Comparison of ENCODE assay signal across 17 cellular contexts in the genomic region with DNA sequence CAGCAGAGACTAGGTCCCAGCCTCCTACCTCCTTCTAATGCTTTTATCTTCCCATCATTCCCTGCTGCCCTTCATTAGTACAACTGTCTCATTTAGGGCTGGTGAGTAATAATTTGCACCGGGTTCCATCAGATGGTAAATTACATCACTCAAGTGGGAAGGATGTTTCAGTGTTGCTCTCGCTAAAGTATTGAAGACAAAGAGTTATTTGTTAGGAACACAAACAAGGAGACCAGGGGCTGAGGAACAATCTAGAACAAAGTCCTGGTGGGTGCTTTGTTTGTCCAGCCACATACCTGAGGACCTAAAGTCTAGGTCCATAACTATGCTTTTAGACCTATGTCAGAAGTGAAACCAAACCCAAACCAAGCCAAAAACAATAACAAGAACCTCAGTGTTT. TPM values are rescaled to one million over a fixed set of nuclear protein-coding genes. Genes with fewer than 3 reads are reported as not detected.
DNase-seq lines count a peak whose midpoint lies in the region; ATAC-seq, FAIRE-seq and TF ChIP-seq lines count a peak whose summit lies in the region.
"Had no signal": no experiment of that assay in that cellular context is flagged by ENCODE, and none has a peak within 500 bp of the region (broad histone marks: within the 10 kb centered on the region; RNA-seq: fewer than 3 reads in every experiment).

No MANE protein-coding gene starts in this region.

- H3K4me3 ChIP-seq in HepG2 (replicated peaks in 1 of 3; ENCODE audit: insufficient read depth in 1 of 3, low read depth in 2 of 3, low read length in 3 of 3) (no peak overlapping the region), right lobe of liver (no peak overlapping the region), SU-DHL-6 (ENCODE audit: insufficient read depth, low read length, poor library complexity, severe bottlenecking) (no peak overlapping the region), fibroblast of lung (replicated peaks in 1 of 4; ENCODE audit: control extremely low read depth in 1 of 4, insufficient read depth in 1 of 4, low read depth in 3 of 4, low read length in 4 of 4) (no peak overlapping the region)
- no peak overlapping the region for H3K4me3 ChIP-seq in effector memory CD4-positive, alpha-beta T cell (ENCODE audit: insufficient read depth, low read depth, low read length, poor library complexity, severe bottlenecking)
- H3K4me3 ChIP-seq: GM23248 had no signal

- intact Hi-C loops in HepG2 (cut with micrococcal nuclease; ENCODE audit: unreplicated experiment): no loop called here
- intact Hi-C loops in right lobe of liver (cut with DNase I): no loop called here

- H3K36me3 ChIP-seq in HepG2 (replicated peaks in 1 of 2; ENCODE audit: control insufficient read depth in 1 of 2, insufficient read depth in 2 of 2, low read length in 2 of 2) (no peaks in the 10 kb centered on the region), right lobe of liver (no peaks in the 10 kb centered on the region), SU-DHL-6 (ENCODE audit: low read length) (no peaks in the 10 kb centered on the region), fibroblast of lung (ENCODE audit: control insufficient read depth, insufficient read depth, low read length) (no peaks in the 10 kb centered on the region)
- H3K36me3 ChIP-seq in effector memory CD4-positive, alpha-beta T cell (ENCODE audit: control insufficient read depth, insufficient read depth, low read length): no peaks in the 10 kb centered on the region

- H3K9me2 ChIP-seq in SU-DHL-6 (replicated peaks; ENCODE audit: insufficient read depth, low read length): no peaks in the 10 kb centered on the region

- FAIRE-seq in HepG2 (lab: Jason Lieb, UNC): no peak
- FAIRE-seq: H54 had no signal

- H4K20me1 ChIP-seq in HepG2 (ENCODE audit: insufficient read depth, low read length): no peaks in the 10 kb centered on the region
- H4K20me1 ChIP-seq in SU-DHL-6 (ENCODE audit: low read depth, low read length): no peaks in the 10 kb centered on the region
- no peaks in the 10 kb centered on the region for H4K20me1 ChIP-seq in fibroblast of lung (ENCODE audit: control insufficient read depth, extremely low read depth, insufficient read depth, low read length)

- TF ChIP-seq POLR2A in HepG2 (IDR thresholded peaks at IDR 0.05; ENCODE audit: insufficient read depth in 1 of 2, low read depth in 2 of 2, low read length in 2 of 2) (no peak), right lobe of liver (IDR thresholded peaks at IDR 0.05) (no peak)

- in situ Hi-C loops in HepG2 (cut with HindIII; ENCODE audit: extremely low pct_ligation_motif_present, low pct_unique_long_range_greater_than_20kb): loop anchor here (25.0 kb wide), 1 partner anchor 738 kb away; no protein-coding TSS in a partner anchor

- no peaks in the 10 kb centered on the region for H3K79me2 ChIP-seq in HepG2 (ENCODE audit: insufficient read depth, low read length)
- no peaks in the 10 kb centered on the region for H3K79me2 ChIP-seq in SU-DHL-6 (ENCODE audit: insufficient read depth, low read length)
- no peaks in the 10 kb centered on the region for H3K79me2 ChIP-seq in fibroblast of lung (ENCODE audit: control insufficient read depth, insufficient read depth, low read length)

- TF ChIP-seq CTCF in HepG2 (CRISPR knock-in tag; IDR thresholded peaks at IDR 0.05) (no peak), right lobe of liver (IDR thresholded peaks at IDR 0.05) (no peak), SU-DHL-6 (IDR thresholded peaks at IDR 0.05; ENCODE audit: insufficient read depth, low read length, poor library complexity, severe bottlenecking) (no peak), fibroblast of lung (conservative IDR thresholded peaks at IDR 0.05 in 1 of 2, IDR thresholded peaks at IDR 0.05 in 1 of 2; ENCODE audit: low read depth in 1 of 2, low read length in 2 of 2) (no peak)

- TF ChIP-seq EP300 in HepG2 (IDR thresholded peaks at IDR 0.05; ENCODE audit: low read depth in 2 of 2, low read length in 2 of 2) (no peak), HepG2 (CRISPR knock-in tag; IDR thresholded peaks at IDR 0.05; ENCODE audit: borderline replicate concordance) (no peak)

- no peak overlapping the region for H3K9ac ChIP-seq in HepG2 (ENCODE audit: insufficient read depth, low read depth, low read length)
- no peak overlapping the region for H3K9ac ChIP-seq in SU-DHL-6 (ENCODE audit: low read length)
- no peak overlapping the region for H3K9ac ChIP-seq in fibroblast of lung (ENCODE audit: insufficient read depth, low read length)
- H3K9ac ChIP-seq: GM23248 had no signal

- WGBS in HepG2 (ENCODE audit: low lambda C conversion rate): 0% methylated on average over 2 of the region's 2 CpGs
- 60% methylated on average over 2 of the region's 2 CpGs for WGBS in right lobe of liver (ENCODE audit: insufficient coverage, low coverage, low lambda C conversion rate, missing lambda C conversion rate)

- DNase-seq in HepG2 (ENCODE audit: low spot score) (peak; percentile 49), right lobe of liver (no peak), fibroblast of lung (ENCODE audit: low read depth in 2 of 2) (no peak)
- no peak for DNase-seq in activated CD4-positive, CD25-positive, alpha-beta regulatory T cell (lab: John Stamatoyannopoulos, UW)
- DNase-seq in effector memory CD4-positive, alpha-beta T cell: no peak
- DNase-seq: Caco-2; CD8-positive, alpha-beta T cell; DMS53; GF-D8; GM23248; Karpas-422 had no signal

- ATAC-seq in HepG2 (no peak; the same call in 2 of the 3 replicates), right lobe of liver (no peak), GM19328 (IDR thresholded peaks at IDR 0.05; ENCODE audit: unreplicated experiment) (no peak), GM18868 (IDR thresholded peaks at IDR 0.05; ENCODE audit: unreplicated experiment) (no peak)
- ATAC-seq: CD8-positive, alpha-beta T cell; HCT116 had no signal

- H3K27me3 ChIP-seq in HepG2 (ENCODE audit: control insufficient read depth in 1 of 2, insufficient read depth in 2 of 2, low read length in 2 of 2) (no peaks in the 10 kb centered on the region), right lobe of liver (no peaks in the 10 kb centered on the region), SU-DHL-6 (ENCODE audit: low read length) (no peaks in the 10 kb centered on the region), fibroblast of lung (ENCODE audit: control insufficient read depth, insufficient read depth, low read length) (no peaks in the 10 kb centered on the region)
- H3K27me3 ChIP-seq in effector memory CD4-positive, alpha-beta T cell (replicated peaks; ENCODE audit: control insufficient read depth, insufficient read depth, low read length, poor library complexity, severe bottlenecking): no peaks in the 10 kb centered on the region

- no TSS peak for BruUV-seq in HepG2 (replicated peaks; lab: Mats Ljungman, UMichigan)

- H3K27ac ChIP-seq in HepG2 (ENCODE audit: extremely low read length, insufficient read depth, low read length) (no peak overlapping the region), right lobe of liver (no peak overlapping the region), SU-DHL-6 (ENCODE audit: low read depth, low read length) (no peak overlapping the region), fibroblast of lung (ENCODE audit: insufficient read depth, low read length) (no peak overlapping the region)
- H3K27ac ChIP-seq in effector memory CD4-positive, alpha-beta T cell (ENCODE audit: insufficient read depth, low read length, poor library complexity, severe bottlenecking): no peak overlapping the region
- H3K27ac ChIP-seq: 22Rv1, GM23248 had no signal

- CTCF ChIA-PET in HepG2 (lab: Yijun Ruan, JAX; ENCODE audit: low intra/inter-chr PET ratio, low total read pairs): no interaction called here

- no peak overlapping the region for H2AFZ ChIP-seq in HepG2 (ENCODE audit: low read length)
- peak overlapping the region; percentile 5 for H2AFZ ChIP-seq in SU-DHL-6 (ENCODE audit: low read depth, low read length, severe bottlenecking)
- no peak overlapping the region for H2AFZ ChIP-seq in fibroblast of lung (ENCODE audit: low read length)
- H2AFZ ChIP-seq: GM23248 had no signal

- peak overlapping the region; percentile 30; the same call in 1 of the 2 replicates for H3K4me2 ChIP-seq in HepG2 (ENCODE audit: low read depth, low read length)
- H3K4me2 ChIP-seq in SU-DHL-6 (ENCODE audit: low read depth, low read length, poor library complexity, severe bottlenecking): no peak overlapping the region
- H3K4me2 ChIP-seq in fibroblast of lung (ENCODE audit: extremely low read depth, insufficient read depth, low read length): peak overlapping the region; percentile 10

- POLR2A ChIA-PET in HepG2 (lab: Yijun Ruan, JAX): no interaction called here

- H3F3A ChIP-seq in SU-DHL-6 (ENCODE audit: insufficient read depth): no peaks in the 10 kb centered on the region

- TF ChIP-seq RAD21 in HepG2 (CRISPR knock-in tag; IDR thresholded peaks at IDR 0.05): no peak

- peaks cover 11% of the 10 kb centered on the region for H3K4me1 ChIP-seq in HepG2 (ENCODE audit: insufficient read depth, low read length)
- no peaks in the 10 kb centered on the region for H3K4me1 ChIP-seq in right lobe of liver
- H3K4me1 ChIP-seq in fibroblast of lung (ENCODE audit: control insufficient read depth, extremely low read depth, insufficient read depth, low read length): no peaks in the 10 kb centered on the region
- no peaks in the 10 kb centered on the region for H3K4me1 ChIP-seq in effector memory CD4-positive, alpha-beta T cell (ENCODE audit: control insufficient read depth, insufficient read depth, low read length, poor library complexity, severe bottlenecking)

- H3K9me3 ChIP-seq in HepG2 (ENCODE audit: low read length) (no peaks in the 10 kb centered on the region), right lobe of liver (no peaks in the 10 kb centered on the region), SU-DHL-6 (ENCODE audit: insufficient read depth, low read length) (no peaks in the 10 kb centered on the region), fibroblast of lung (ENCODE audit: control insufficient read depth, insufficient read depth, low read depth, low read length) (no peaks in the 10 kb centered on the region)
- no peaks in the 10 kb centered on the region for H3K9me3 ChIP-seq in effector memory CD4-positive, alpha-beta T cell (ENCODE audit: control insufficient read depth, low read length)
- H3K9me3 ChIP-seq: Caco-2 had no signal

RNA-seq across cellular contexts. Expression of a gene that starts 52.4 kb away (rescaled TPM):
- total RNA-seq in HepG2 (2016; rRNA removed; fragmentation: Illumina TruSeq; extraction: Trizol) (368 and 479 TPM in 2 replicates), right lobe of liver (100 to 1,000 TPM in 5 of 6 experiments, 10 to 100 TPM in 1; 85.1 to 158 (median 131) TPM), fibroblast of lung (58.8 and 66.0 TPM in 2 replicates)
- 129 and 141 TPM in 2 replicates for total RNA-seq in HepG2 (2016; cell fraction: cytosol; rRNA removed; fragmentation: Illumina TruSeq; extraction: Trizol; ENCODE audit: low read depth)
- 367 and 512 TPM in 2 replicates for total RNA-seq in HepG2 (2016; cell fraction: insoluble cytoplasmic fraction; rRNA removed; fragmentation: Illumina TruSeq; extraction: Trizol)
- total RNA-seq in HepG2 (2016; cell fraction: membrane; rRNA removed; fragmentation: Illumina TruSeq; extraction: Trizol): 169 and 170 TPM in 2 replicates
- 168 and 172 TPM in 2 replicates for total RNA-seq in HepG2 (2016; cell fraction: nucleus; rRNA removed; fragmentation: Illumina TruSeq; extraction: Trizol)
- polyA plus RNA-seq in HepG2 (2011; rRNA removed) (181 and 191 TPM in 2 replicates), fibroblast of lung (213 TPM in 2 replicates)
- 239 and 297 TPM in 2 replicates for polyA plus RNA-seq in HepG2 (2011; cell fraction: cytosol; rRNA removed)
- 67.2 TPM in 2 replicates for polyA plus RNA-seq in HepG2 (2011; cell fraction: nucleus; rRNA removed)
- polyA plus RNA-seq in HepG2 (2012): 182 and 211 TPM in 2 replicates
- polyA plus RNA-seq in HepG2 (2016; cell fraction: cytosol; fragmentation: Illumina TruSeq; extraction: Trizol; ENCODE audit: low read depth): 147 and 170 TPM in 2 replicates
- 551 and 632 TPM in 2 replicates for polyA plus RNA-seq in HepG2 (2016; cell fraction: insoluble cytoplasmic fraction; fragmentation: Illumina TruSeq; extraction: Trizol; ENCODE audit: low read depth)
- 177 and 191 TPM in 2 replicates for polyA plus RNA-seq in HepG2 (2016; cell fraction: membrane; fragmentation: Illumina TruSeq; extraction: Trizol; ENCODE audit: low read depth)
- 294 and 304 TPM in 2 replicates for polyA plus RNA-seq in HepG2 (2016; cell fraction: nucleus; fragmentation: Illumina TruSeq; extraction: Trizol; ENCODE audit: insufficient read depth, low read depth)
- 44.6 and 51.8 TPM in 2 replicates for polyA minus RNA-seq in HepG2 (2011; rRNA and poly(A)+ RNA removed; ENCODE audit: low replicate concordance)
- 25.1 and 28.1 TPM in 2 replicates for polyA minus RNA-seq in HepG2 (2011; cell fraction: cytosol; rRNA and poly(A)+ RNA removed)
- 58.8 and 62.8 TPM in 2 replicates for polyA minus RNA-seq in HepG2 (2011; cell fraction: nucleus; rRNA and poly(A)+ RNA removed)
- 365 and 399 TPM in 2 replicates for polyA plus RNA-seq in fibroblast of lung (2012)
- polyA minus RNA-seq in fibroblast of lung (ENCODE audit: low replicate concordance): 15.9 and 16.1 TPM in 2 replicates

RNA-seq across cellular contexts. Expression of a gene that starts 52.8 kb away (rescaled TPM):
- total RNA-seq in HepG2 (2016; rRNA removed; fragmentation: Illumina TruSeq; extraction: Trizol) (29.2 and 46.2 TPM in 2 replicates), right lobe of liver (10 to 100 TPM; 26.2 to 32.6 (median 27.7) TPM), fibroblast of lung (37.8 and 41.6 TPM in 2 replicates)
- 6.4 and 6.9 TPM in 2 replicates for total RNA-seq in HepG2 (2016; cell fraction: cytosol; rRNA removed; fragmentation: Illumina TruSeq; extraction: Trizol; ENCODE audit: low read depth)
- total RNA-seq in HepG2 (2016; cell fraction: insoluble cytoplasmic fraction; rRNA removed; fragmentation: Illumina TruSeq; extraction: Trizol): 28.0 and 48.2 TPM in 2 replicates
- 16.8 and 17.5 TPM in 2 replicates for total RNA-seq in HepG2 (2016; cell fraction: membrane; rRNA removed; fragmentation: Illumina TruSeq; extraction: Trizol)
- total RNA-seq in HepG2 (2016; cell fraction: nucleus; rRNA removed; fragmentation: Illumina TruSeq; extraction: Trizol): 41.5 and 45.3 TPM in 2 replicates
- polyA plus RNA-seq in HepG2 (2011; rRNA removed) (49.0 and 53.0 TPM in 2 replicates), fibroblast of lung (47.6 and 62.2 TPM in 2 replicates)
- polyA plus RNA-seq in HepG2 (2011; cell fraction: cytosol; rRNA removed): 35.5 and 46.0 TPM in 2 replicates
- 30.4 and 38.4 TPM in 2 replicates for polyA plus RNA-seq in HepG2 (2011; cell fraction: nucleus; rRNA removed)
- polyA plus RNA-seq in HepG2 (2012): 38.0 and 38.4 TPM in 2 replicates
- 5.3 TPM in 2 replicates for polyA plus RNA-seq in HepG2 (2016; cell fraction: cytosol; fragmentation: Illumina TruSeq; extraction: Trizol; ENCODE audit: low read depth)
- 35.8 and 36.9 TPM in 2 replicates for polyA plus RNA-seq in HepG2 (2016; cell fraction: insoluble cytoplasmic fraction; fragmentation: Illumina TruSeq; extraction: Trizol; ENCODE audit: low read depth)
- polyA plus RNA-seq in HepG2 (2016; cell fraction: membrane; fragmentation: Illumina TruSeq; extraction: Trizol; ENCODE audit: low read depth): 14.4 and 14.5 TPM in 2 replicates
- polyA plus RNA-seq in HepG2 (2016; cell fraction: nucleus; fragmentation: Illumina TruSeq; extraction: Trizol; ENCODE audit: insufficient read depth, low read depth): 70.1 and 79.7 TPM in 2 replicates
- polyA minus RNA-seq in HepG2 (2011; rRNA and poly(A)+ RNA removed; ENCODE audit: low replicate concordance): 29.6 and 56.1 TPM in 2 replicates
- 20.9 and 26.8 TPM in 2 replicates for polyA minus RNA-seq in HepG2 (2011; cell fraction: cytosol; rRNA and poly(A)+ RNA removed)
- polyA minus RNA-seq in HepG2 (2011; cell fraction: nucleus; rRNA and poly(A)+ RNA removed): 54.7 and 63.2 TPM in 2 replicates
- 34.3 and 38.4 TPM in 2 replicates for polyA plus RNA-seq in fibroblast of lung (2012)
- 20.8 and 29.7 TPM in 2 replicates for polyA minus RNA-seq in fibroblast of lung (ENCODE audit: low replicate concordance)
